9 cellular contexts compared by ENCODE assay signal in the genomic region with DNA sequence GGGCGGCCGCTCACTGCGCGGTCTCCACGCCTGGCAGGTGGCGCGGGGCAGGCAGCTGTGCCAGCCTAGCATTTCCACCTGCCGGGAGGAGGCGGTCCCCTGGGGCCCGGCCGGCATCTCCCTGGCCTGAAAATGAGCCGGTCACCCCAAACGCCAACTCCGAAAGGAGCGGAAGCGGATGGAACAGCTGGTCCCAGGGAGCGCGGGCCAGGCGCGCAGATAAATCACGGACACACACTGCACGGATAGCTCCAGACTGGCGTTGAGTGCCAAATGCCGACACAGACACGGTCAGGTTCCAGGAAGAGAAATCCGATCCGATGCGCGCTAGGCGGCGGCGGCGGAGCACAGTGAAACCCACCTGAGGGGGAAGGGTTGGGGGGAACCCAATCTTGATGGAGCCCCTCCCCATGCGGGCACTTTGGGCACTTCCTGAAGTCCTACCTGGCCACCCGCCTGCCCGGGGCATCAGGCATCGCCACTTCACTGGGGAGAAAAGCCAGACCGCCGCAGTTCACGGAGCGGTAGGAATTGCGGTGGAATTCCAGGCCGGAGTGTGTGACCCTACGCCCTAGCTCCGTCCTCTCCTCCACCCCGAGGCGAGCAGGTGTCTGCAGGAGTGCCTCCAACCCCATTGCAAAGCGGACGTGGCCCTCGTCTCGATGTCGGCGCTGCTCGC. TPM values are rescaled to one million over a fixed set of nuclear protein-coding genes. Genes with fewer than 3 reads are reported as not detected.
DNase-seq lines count a peak whose midpoint lies in the region; ATAC-seq, FAIRE-seq and TF ChIP-seq lines count a peak whose summit lies in the region.
"Had no signal": no experiment of that assay in that cellular context is flagged by ENCODE, and none has a peak within 500 bp of the region (broad histone marks: within the 10 kb centered on the region; RNA-seq: fewer than 3 reads in every experiment).

No MANE protein-coding gene starts in this region.

- H3K27ac ChIP-seq in kidney (ENCODE audit: low read depth in 2 of 2, low read length in 2 of 2): no peak overlapping the region

- no peak overlapping the region for H3K9ac ChIP-seq in kidney (ENCODE audit: low read length in 2 of 2)

- H3K36me3 Mint-ChIP-seq in T-helper 2 cell treated with Interferon-gamma antibody and Interleukin-4, amounts not matched to agents 5 μg/mL and 100 μg/mL, for 36 hours (ENCODE audit: low read depth): no peaks in the 10 kb centered on the region
- H3K36me3 Mint-ChIP-seq in naive thymus-derived CD8-positive, alpha-beta T cell: no peaks in the 10 kb centered on the region

- H3K36me3 ChIP-seq in kidney (ENCODE audit: control insufficient read depth in 1 of 2, insufficient read depth in 2 of 2, low read length in 2 of 2): no peaks in the 10 kb centered on the region

- no peaks in the 10 kb centered on the region for H3K9me3 ChIP-seq in kidney (ENCODE audit: control insufficient read depth in 1 of 2, low read length in 2 of 2)

- H3K4me3 ChIP-seq in kidney (ENCODE audit: low read length in 2 of 2): peak overlapping the region; percentile 28 to 49

- H3K27me3 Mint-ChIP-seq in stimulated activated naive CD8-positive, alpha-beta T cell treated with anti-CD3 and anti-CD28 coated beads, Interleukin-15, amount 100 ng/mL, for 72 hours: peaks cover 68% of the 10 kb centered on the region
- H3K27me3 Mint-ChIP-seq in T-helper 2 cell treated with Interferon-gamma antibody and Interleukin-4, amounts not matched to agents 5 μg/mL and 100 μg/mL, for 36 hours (ENCODE audit: low read depth): peaks cover 55% of the 10 kb centered on the region
- H3K27me3 Mint-ChIP-seq in naive thymus-derived CD8-positive, alpha-beta T cell: peaks cover 15 to 60% (median 45%) of the 10 kb centered on the region in 5 donors

- ATAC-seq in stimulated activated naive CD8-positive, alpha-beta T cell treated with anti-CD3 and anti-CD28 coated beads, Interleukin-15, amount 100 ng/mL, for 72 hours: peak; percentile 34
- no peak for ATAC-seq in naive thymus-derived CD8-positive, alpha-beta T cell

- POLR2A ChIA-PET in naive thymus-derived CD8-positive, alpha-beta T cell (lab: Charles Lee): no interaction called here

- peak overlapping the region in 1 of 2 donors; percentile 64 for H3K4me3 Mint-ChIP-seq in stimulated activated naive CD8-positive, alpha-beta T cell treated with anti-CD3 and anti-CD28 coated beads, Interleukin-15, amount 100 ng/mL, for 72 hours
- no peak overlapping the region for H3K4me3 Mint-ChIP-seq in T-helper 2 cell treated with Interferon-gamma antibody and Interleukin-4, amounts not matched to agents 5 μg/mL and 100 μg/mL, for 36 hours
- peak overlapping the region in 2 of 10 donors; percentile 8 to 43 for H3K4me3 Mint-ChIP-seq in naive thymus-derived CD8-positive, alpha-beta T cell

- intact Hi-C loops in kidney (cut with DNase I): no loop called here

- peaks cover 0 to 16% of the 10 kb centered on the region in 2 donors for H3K4me1 ChIP-seq in kidney (ENCODE audit: control insufficient read depth in 1 of 2, insufficient read depth in 1 of 2, low read depth in 1 of 2, low read length in 2 of 2)

- H3K4me1 Mint-ChIP-seq in stimulated activated naive CD8-positive, alpha-beta T cell treated with anti-CD3 and anti-CD28 coated beads, Interleukin-15, amount 100 ng/mL, for 72 hours: peaks cover 5% of the 10 kb centered on the region
- H3K4me1 Mint-ChIP-seq in T-helper 2 cell treated with Interferon-gamma antibody and Interleukin-4, amounts not matched to agents 5 μg/mL and 100 μg/mL, for 36 hours (ENCODE audit: low read depth): no peaks in the 10 kb centered on the region
- peaks cover 0 to 11% (median 2%) of the 10 kb centered on the region in 4 donors for H3K4me1 Mint-ChIP-seq in naive thymus-derived CD8-positive, alpha-beta T cell

- FAIRE-seq in kidney (lab: Jason Lieb, UNC): no peak

- no peak for TF ChIP-seq CTCF in kidney (IDR thresholded peaks at IDR 0.05; ENCODE audit: borderline replicate concordance, extremely low read depth, insufficient read depth)

- DNase-seq in LHCN-M2 (ENCODE audit: low read depth) (peak; percentile 73), astrocyte of the hippocampus (ENCODE audit: low read depth, low spot score) (peak; percentile 42), kidney (no peak), erythroblast (lab: John Stamatoyannopoulos, UW) (no peak)
- DNase-seq in stimulated activated naive CD8-positive, alpha-beta T cell treated with anti-CD3 and anti-CD28 coated beads, Interleukin-15, amount 100 ng/mL, for 72 hours: no peak
- DNase-seq in T-helper 2 cell treated with Interferon-gamma antibody and Interleukin-4, amounts not matched to agents 5 μg/mL and 100 μg/mL, for 36 hours (ENCODE audit: low spot score): no peak
- no peak for DNase-seq in naive thymus-derived CD8-positive, alpha-beta T cell
- DNase-seq in activated effector memory CD4-positive, alpha-beta T cell treated with anti-CD3 and anti-CD28 coated beads, Interleukin-2, amount 50 U/mL, for 16 hours: no peak

- no peaks in the 10 kb centered on the region for H3K9me3 Mint-ChIP-seq in stimulated activated naive CD8-positive, alpha-beta T cell treated with anti-CD3 and anti-CD28 coated beads, Interleukin-15, amount 100 ng/mL, for 72 hours
- H3K9me3 Mint-ChIP-seq in T-helper 2 cell treated with Interferon-gamma antibody and Interleukin-4, amounts not matched to agents 5 μg/mL and 100 μg/mL, for 36 hours: no peaks in the 10 kb centered on the region
- H3K9me3 Mint-ChIP-seq in naive thymus-derived CD8-positive, alpha-beta T cell: no peaks in the 10 kb centered on the region

- no peak overlapping the region for H3K27ac Mint-ChIP-seq in stimulated activated naive CD8-positive, alpha-beta T cell treated with anti-CD3 and anti-CD28 coated beads, Interleukin-15, amount 100 ng/mL, for 72 hours
- no peak overlapping the region for H3K27ac Mint-ChIP-seq in T-helper 2 cell treated with Interferon-gamma antibody and Interleukin-4, amounts not matched to agents 5 μg/mL and 100 μg/mL, for 36 hours
- H3K27ac Mint-ChIP-seq in naive thymus-derived CD8-positive, alpha-beta T cell: no peak overlapping the region

- no peak for TF ChIP-seq POLR2A in erythroblast (IDR thresholded peaks at IDR 0.05; ENCODE audit: low read length)

RNA-seq across cellular contexts. Expression of a gene that starts 0.6 kb away (rescaled TPM):
- total RNA-seq in LHCN-M2 (2014; rRNA removed): 0.06 TPM in 1 of 2 replicates, not detected in the other
- not detected for polyA plus RNA-seq in LHCN-M2 (2012)
- 0.25 TPM for total RNA-seq in kidney
- 3.4 TPM for polyA plus RNA-seq in kidney (ENCODE audit: insufficient read depth, low read depth, low replicate concordance)
- under 1 TPM; 0.18 to 0.25 TPM for total RNA-seq in naive thymus-derived CD8-positive, alpha-beta T cell
- polyA plus RNA-seq in naive thymus-derived CD8-positive, alpha-beta T cell: not detected
- total RNA-seq: HT1080 had no signal

Comparison
In these comparisons a context has a peak if more than half of its experiments do, and no peak if none do; other contexts are left out.
1. DNase-seq: peak in LHCN-M2 (single experiment) and astrocyte of the hippocampus (single experiment); none in kidney (single experiment), stimulated activated naive CD8-positive, alpha-beta T cell treated with anti-CD3 and anti-CD28 coated beads, Interleukin-15, amount 100 ng/mL, for 72 hours (0 of 2), T-helper 2 cell treated with Interferon-gamma antibody and Interleukin-4, amounts not matched to agents 5 μg/mL and 100 μg/mL, for 36 hours (single experiment), naive thymus-derived CD8-positive, alpha-beta T cell (0 of 10), activated effector memory CD4-positive, alpha-beta T cell treated with anti-CD3 and anti-CD28 coated beads, Interleukin-2, amount 50 U/mL, for 16 hours (single experiment) and erythroblast (0 of 2).